In genomic region chr1:198497326-198498220, GRCh38 we compare ENCODE assay signal across 9 cellular contexts. TPM values are rescaled to one million over a fixed set of nuclear protein-coding genes. Genes with fewer than 3 reads are reported as not detected.
DNase-seq lines count a peak whose midpoint lies in the region; ATAC-seq and TF ChIP-seq lines count a peak whose summit lies in the region.
"Had no signal": no experiment of that assay in that cellular context is flagged by ENCODE, and none has a peak within 500 bp of the region (broad histone marks: within the 10 kb centered on the region; RNA-seq: fewer than 3 reads in every experiment).

No MANE protein-coding gene starts in this region.

- no peaks in the 10 kb centered on the region for H3K9me3 Mint-ChIP-seq in progenitor cell of endocrine pancreas (ENCODE audit: low read depth)

- H3K27me3 Mint-ChIP-seq in progenitor cell of endocrine pancreas = no peaks in the 10 kb centered on the region
- H3K27me3 Mint-ChIP-seq: activated naive CD4-positive, alpha-beta T cell treated with anti-CD3 and anti-CD28 coated beads, Interleukin-2, amount 50 U/mL, for 24 hours had no signal

- H3K4me1 ChIP-seq in stomach = no peaks in the 10 kb centered on the region

- peaks cover 2% of the 10 kb centered on the region for H3K4me1 Mint-ChIP-seq in progenitor cell of endocrine pancreas (ENCODE audit: low read depth)

- intact Hi-C loops in stomach (cut with DNase I; ENCODE audit: low total_unique reads) = no loop called here

- no peak overlapping the region for H3K4me3 ChIP-seq in stomach

- no peak for TF ChIP-seq CTCF in progenitor cell of endocrine pancreas (IDR thresholded peaks at IDR 0.05; ENCODE audit: unreplicated experiment)
- no peak for TF ChIP-seq CTCF in stomach (IDR thresholded peaks at IDR 0.05)

- peak; percentile 46 for ATAC-seq in GM18511 (IDR thresholded peaks at IDR 0.05; ENCODE audit: unreplicated experiment)
- ATAC-seq in GM19463 (IDR thresholded peaks at IDR 0.05; ENCODE audit: unreplicated experiment) = no peak

- no peaks in the 10 kb centered on the region for H3K36me3 Mint-ChIP-seq in progenitor cell of endocrine pancreas (ENCODE audit: insufficient read depth)

- 70 to 74% (median 72%) methylated on average over 3 of the region's 3 CpGs for WGBS in stomach, 5 donors

- no peak overlapping the region for H3K4me3 Mint-ChIP-seq in progenitor cell of endocrine pancreas (ENCODE audit: low read depth)
- H3K4me3 Mint-ChIP-seq: activated naive CD4-positive, alpha-beta T cell treated with anti-CD3 and anti-CD28 coated beads, Interleukin-2, amount 50 U/mL, for 24 hours had no signal

- no peak overlapping the region for H3K27ac ChIP-seq in stomach

- H3K36me3 ChIP-seq in stomach = no peaks in the 10 kb centered on the region

- H3K27ac Mint-ChIP-seq in progenitor cell of endocrine pancreas = peak overlapping the region; percentile 4
- H3K27ac Mint-ChIP-seq: activated naive CD4-positive, alpha-beta T cell treated with anti-CD3 and anti-CD28 coated beads, Interleukin-2, amount 50 U/mL, for 24 hours had no signal

- no peak for TF ChIP-seq POLR2A in stomach (IDR thresholded peaks at IDR 0.05)

- H3K9me3 ChIP-seq in stomach = no peaks in the 10 kb centered on the region

- DNase-seq in NCI-H69 (lab: John Stamatoyannopoulos, UW) (peak; percentile 15), dermis microvascular lymphatic vessel endothelial cell (ENCODE audit: low read depth in 2 of 2) (peak; percentile 18 to 47), progenitor cell of endocrine pancreas (ENCODE audit: low spot score, unreplicated experiment) (no peak), stomach (no peak), GF-D8 (lab: John Stamatoyannopoulos, UW) (no peak)
- DNase-seq in stimulated activated CD4-positive, alpha-beta T cell treated with anti-CD3 and anti-CD28 coated beads, Interleukin-2, amount 100 ng/mL, for 24 hours = no peak

- no peaks in the 10 kb centered on the region for H3K27me3 ChIP-seq in stomach

- no peak for TF ChIP-seq EP300 in stomach (IDR thresholded peaks at IDR 0.05)

RNA-seq across cellular contexts. Expression of gene ATP6V1G3, which starts 42.9 kb away (rescaled TPM):
- total RNA-seq in dermis microvascular lymphatic vessel endothelial cell (0.25 TPM in 1 of 2 replicates, not detected in the other), progenitor cell of endocrine pancreas (not detected in 2 replicates), stomach (not detected)
- not detected for polyA plus RNA-seq in stomach

Comparison
In these comparisons a context has a peak if more than half of its experiments do, and no peak if none do; other contexts are left out.
1. DNase-seq: peak in NCI-H69 (single experiment) and dermis microvascular lymphatic vessel endothelial cell (2 of 2); none in progenitor cell of endocrine pancreas (single experiment), stomach (single experiment), GF-D8 (single experiment) and stimulated activated CD4-positive, alpha-beta T cell treated with anti-CD3 and anti-CD28 coated beads, Interleukin-2, amount 100 ng/mL, for 24 hours (0 of 2).